In the genomic region with DNA sequence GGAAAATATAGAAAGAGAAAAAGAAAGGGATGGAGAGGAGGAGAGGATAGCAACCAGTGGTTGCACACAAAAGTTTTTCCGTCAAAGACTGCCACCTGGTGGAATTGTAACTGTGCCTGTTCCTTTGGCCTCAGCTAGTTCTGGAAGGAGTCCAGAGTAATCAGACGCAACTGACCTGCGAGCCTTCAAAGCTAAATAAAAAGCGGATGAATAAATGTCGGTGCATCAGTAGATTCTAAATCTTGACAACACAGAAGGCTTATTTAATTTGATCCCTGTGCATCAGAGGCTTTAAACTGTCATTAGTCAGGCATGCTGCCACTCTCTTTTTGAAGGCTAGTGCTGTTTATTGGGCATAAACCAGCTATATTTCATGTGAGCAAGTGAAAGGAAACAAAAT, we compare ENCODE assay signal across 8 cellular contexts.
DNase-seq lines count a peak whose midpoint lies in the region; ATAC-seq and TF ChIP-seq lines count a peak whose summit lies in the region.

No MANE protein-coding gene starts in this region.

- intact Hi-C loops in activated T-helper 1 cell treated with anti-CD3 and anti-CD28 coated beads, Interleukin-12 subunit alpha, Interleukin-12 subunit beta, Interleukin-2, Interleukin-4 antibody, amounts not matched to agents 30 ng/mL and 10 ng/mL and 1 ng/mL, durations not matched to agents 14 hours and 24 hours and 36 hours (cut with micrococcal nuclease), result no loop called here

- ATAC-seq in GM19043 (IDR thresholded peaks at IDR 0.05; ENCODE audit: low read depth, unreplicated experiment), result peak; percentile 93
- ATAC-seq in HG03196 (IDR thresholded peaks at IDR 0.05; ENCODE audit: unreplicated experiment), result peak; percentile 73

- TF ChIP-seq CTCF in foreskin fibroblast (IDR thresholded peaks at IDR 0.05; ENCODE audit: low read depth, low read length), result peak; percentile 55
- TF ChIP-seq CTCF in progenitor cell of endocrine pancreas (IDR thresholded peaks at IDR 0.05; ENCODE audit: unreplicated experiment), result peak; percentile 91

- POLR2A ChIA-PET in activated CD4-positive, alpha-beta T cell treated with anti-CD3 and anti-CD28 coated beads, Interleukin-2, amount 10 ng/mL, durations not matched to agents 7 days and 5 days (lab: Charles Lee), result no interaction called here

- H3K27ac Mint-ChIP-seq in activated CD4-positive, alpha-beta T cell treated with anti-CD3 and anti-CD28 coated beads, Interleukin-2, amount 10 ng/mL, durations not matched to agents 7 days and 5 days, result no peak overlapping the region
- no peak overlapping the region for H3K27ac Mint-ChIP-seq in progenitor cell of endocrine pancreas
- no peak overlapping the region for H3K27ac Mint-ChIP-seq in activated T-helper 1 cell treated with anti-CD3 and anti-CD28 coated beads, Interleukin-12 subunit alpha, Interleukin-12 subunit beta, Interleukin-2, Interleukin-4 antibody, amounts not matched to agents 30 ng/mL and 10 ng/mL and 1 ng/mL, durations not matched to agents 14 hours and 24 hours and 36 hours

- peaks cover 3% of the 10 kb centered on the region for H3K27me3 Mint-ChIP-seq in activated CD4-positive, alpha-beta T cell treated with anti-CD3 and anti-CD28 coated beads, Interleukin-2, amount 10 ng/mL, durations not matched to agents 7 days and 5 days
- no peaks in the 10 kb centered on the region for H3K27me3 Mint-ChIP-seq in progenitor cell of endocrine pancreas
- peaks cover 2% of the 10 kb centered on the region for H3K27me3 Mint-ChIP-seq in activated T-helper 1 cell treated with anti-CD3 and anti-CD28 coated beads, Interleukin-12 subunit alpha, Interleukin-12 subunit beta, Interleukin-2, Interleukin-4 antibody, amounts not matched to agents 30 ng/mL and 10 ng/mL and 1 ng/mL, durations not matched to agents 14 hours and 24 hours and 36 hours (ENCODE audit: insufficient read depth)

- no peaks in the 10 kb centered on the region for H3K9me3 Mint-ChIP-seq in activated CD4-positive, alpha-beta T cell treated with anti-CD3 and anti-CD28 coated beads, Interleukin-2, amount 10 ng/mL, durations not matched to agents 7 days and 5 days
- H3K9me3 Mint-ChIP-seq in progenitor cell of endocrine pancreas (ENCODE audit: low read depth), result peaks cover 4% of the 10 kb centered on the region
- H3K9me3 Mint-ChIP-seq in activated T-helper 1 cell treated with anti-CD3 and anti-CD28 coated beads, Interleukin-12 subunit alpha, Interleukin-12 subunit beta, Interleukin-2, Interleukin-4 antibody, amounts not matched to agents 30 ng/mL and 10 ng/mL and 1 ng/mL, durations not matched to agents 14 hours and 24 hours and 36 hours, result no peaks in the 10 kb centered on the region

- no peaks in the 10 kb centered on the region for H3K4me1 Mint-ChIP-seq in activated CD4-positive, alpha-beta T cell treated with anti-CD3 and anti-CD28 coated beads, Interleukin-2, amount 10 ng/mL, durations not matched to agents 7 days and 5 days
- peaks cover 4% of the 10 kb centered on the region for H3K4me1 Mint-ChIP-seq in progenitor cell of endocrine pancreas (ENCODE audit: low read depth)
- H3K4me1 Mint-ChIP-seq in activated T-helper 1 cell treated with anti-CD3 and anti-CD28 coated beads, Interleukin-12 subunit alpha, Interleukin-12 subunit beta, Interleukin-2, Interleukin-4 antibody, amounts not matched to agents 30 ng/mL and 10 ng/mL and 1 ng/mL, durations not matched to agents 14 hours and 24 hours and 36 hours (ENCODE audit: low read depth), result no peaks in the 10 kb centered on the region

- H3K4me3 ChIP-seq in foreskin fibroblast (ENCODE audit: low read depth in 1 of 2, low read length in 2 of 2), result no peak overlapping the region

- H3K36me3 Mint-ChIP-seq in activated CD4-positive, alpha-beta T cell treated with anti-CD3 and anti-CD28 coated beads, Interleukin-2, amount 10 ng/mL, durations not matched to agents 7 days and 5 days (ENCODE audit: low read depth), result no peaks in the 10 kb centered on the region
- peaks cover 1% of the 10 kb centered on the region for H3K36me3 Mint-ChIP-seq in progenitor cell of endocrine pancreas (ENCODE audit: insufficient read depth)
- H3K36me3 Mint-ChIP-seq in activated T-helper 1 cell treated with anti-CD3 and anti-CD28 coated beads, Interleukin-12 subunit alpha, Interleukin-12 subunit beta, Interleukin-2, Interleukin-4 antibody, amounts not matched to agents 30 ng/mL and 10 ng/mL and 1 ng/mL, durations not matched to agents 14 hours and 24 hours and 36 hours (ENCODE audit: low read depth), result no peaks in the 10 kb centered on the region

- peak; percentile 57 for DNase-seq in D341Med (ENCODE audit: low spot score)
- DNase-seq in NCI-H2227 treated with DMSO at 0.1 percent for 48 hours (lab: John Stamatoyannopoulos, UW), result peak; percentile 31
- peak; percentile 25 for DNase-seq in activated CD4-positive, alpha-beta T cell treated with anti-CD3 and anti-CD28 coated beads, Interleukin-2, amount 10 ng/mL, durations not matched to agents 7 days and 5 days
- DNase-seq in foreskin fibroblast, result no peak
- DNase-seq in progenitor cell of endocrine pancreas (ENCODE audit: low spot score, unreplicated experiment), result peak; percentile 15
- no peak for DNase-seq in activated T-helper 1 cell treated with anti-CD3 and anti-CD28 coated beads, Interleukin-12 subunit alpha, Interleukin-12 subunit beta, Interleukin-2, Interleukin-4 antibody, amounts not matched to agents 30 ng/mL and 10 ng/mL and 1 ng/mL, durations not matched to agents 14 hours and 24 hours and 36 hours (ENCODE audit: low spot score)

- CTCF ChIA-PET in activated CD4-positive, alpha-beta T cell treated with anti-CD3 and anti-CD28 coated beads, Interleukin-2, amount 10 ng/mL, durations not matched to agents 7 days and 5 days (lab: Charles Lee), result interaction anchor here (0.9 kb wide), 1 partner anchor 76 kb away, joined by 3 read pairs; no protein-coding TSS in a partner anchor

- no peak overlapping the region for H3K4me3 Mint-ChIP-seq in activated CD4-positive, alpha-beta T cell treated with anti-CD3 and anti-CD28 coated beads, Interleukin-2, amount 10 ng/mL, durations not matched to agents 7 days and 5 days
- no peak overlapping the region for H3K4me3 Mint-ChIP-seq in progenitor cell of endocrine pancreas (ENCODE audit: low read depth)
- no peak overlapping the region for H3K4me3 Mint-ChIP-seq in activated T-helper 1 cell treated with anti-CD3 and anti-CD28 coated beads, Interleukin-12 subunit alpha, Interleukin-12 subunit beta, Interleukin-2, Interleukin-4 antibody, amounts not matched to agents 30 ng/mL and 10 ng/mL and 1 ng/mL, durations not matched to agents 14 hours and 24 hours and 36 hours

Comparison
In these comparisons a context has a peak if more than half of its experiments do, and no peak if none do; other contexts are left out.
1. DNase-seq: peak in D341Med (single experiment), NCI-H2227 treated with DMSO at 0.1 percent for 48 hours (single experiment), activated CD4-positive, alpha-beta T cell treated with anti-CD3 and anti-CD28 coated beads, Interleukin-2, amount 10 ng/mL, durations not matched to agents 7 days and 5 days (single experiment) and progenitor cell of endocrine pancreas (single experiment); none in foreskin fibroblast (0 of 2) and activated T-helper 1 cell treated with anti-CD3 and anti-CD28 coated beads, Interleukin-12 subunit alpha, Interleukin-12 subunit beta, Interleukin-2, Interleukin-4 antibody, amounts not matched to agents 30 ng/mL and 10 ng/mL and 1 ng/mL, durations not matched to agents 14 hours and 24 hours and 36 hours (single experiment).